Comparison of ENCODE assay signal across 1 cellular context in the genomic region with DNA sequence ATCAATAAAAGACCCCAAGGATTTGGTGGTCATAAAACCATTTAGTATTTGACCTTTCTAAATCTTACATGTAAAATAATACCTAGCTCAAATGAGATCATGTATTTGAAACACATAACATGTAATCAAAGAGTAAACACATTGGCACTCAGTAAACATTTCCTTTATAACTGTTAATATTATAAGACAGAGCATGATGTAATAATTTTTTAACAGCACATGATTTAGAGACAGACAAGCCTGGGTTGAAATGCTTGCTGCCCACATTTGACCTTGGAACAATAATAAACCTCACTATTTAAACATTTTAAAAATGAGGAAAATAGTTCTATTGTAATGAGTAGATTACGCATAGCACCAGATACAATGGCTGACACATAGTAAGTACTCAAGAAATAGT.
TF ChIP-seq lines count a peak whose summit lies in the region.

No MANE protein-coding gene starts in this region.

TF ChIP-seq in GM23338, 12 proteins besides CTCF, POLR2A, EP300 and RAD21 (continued from another document):
- TF ChIP-seq, protein P1, sequence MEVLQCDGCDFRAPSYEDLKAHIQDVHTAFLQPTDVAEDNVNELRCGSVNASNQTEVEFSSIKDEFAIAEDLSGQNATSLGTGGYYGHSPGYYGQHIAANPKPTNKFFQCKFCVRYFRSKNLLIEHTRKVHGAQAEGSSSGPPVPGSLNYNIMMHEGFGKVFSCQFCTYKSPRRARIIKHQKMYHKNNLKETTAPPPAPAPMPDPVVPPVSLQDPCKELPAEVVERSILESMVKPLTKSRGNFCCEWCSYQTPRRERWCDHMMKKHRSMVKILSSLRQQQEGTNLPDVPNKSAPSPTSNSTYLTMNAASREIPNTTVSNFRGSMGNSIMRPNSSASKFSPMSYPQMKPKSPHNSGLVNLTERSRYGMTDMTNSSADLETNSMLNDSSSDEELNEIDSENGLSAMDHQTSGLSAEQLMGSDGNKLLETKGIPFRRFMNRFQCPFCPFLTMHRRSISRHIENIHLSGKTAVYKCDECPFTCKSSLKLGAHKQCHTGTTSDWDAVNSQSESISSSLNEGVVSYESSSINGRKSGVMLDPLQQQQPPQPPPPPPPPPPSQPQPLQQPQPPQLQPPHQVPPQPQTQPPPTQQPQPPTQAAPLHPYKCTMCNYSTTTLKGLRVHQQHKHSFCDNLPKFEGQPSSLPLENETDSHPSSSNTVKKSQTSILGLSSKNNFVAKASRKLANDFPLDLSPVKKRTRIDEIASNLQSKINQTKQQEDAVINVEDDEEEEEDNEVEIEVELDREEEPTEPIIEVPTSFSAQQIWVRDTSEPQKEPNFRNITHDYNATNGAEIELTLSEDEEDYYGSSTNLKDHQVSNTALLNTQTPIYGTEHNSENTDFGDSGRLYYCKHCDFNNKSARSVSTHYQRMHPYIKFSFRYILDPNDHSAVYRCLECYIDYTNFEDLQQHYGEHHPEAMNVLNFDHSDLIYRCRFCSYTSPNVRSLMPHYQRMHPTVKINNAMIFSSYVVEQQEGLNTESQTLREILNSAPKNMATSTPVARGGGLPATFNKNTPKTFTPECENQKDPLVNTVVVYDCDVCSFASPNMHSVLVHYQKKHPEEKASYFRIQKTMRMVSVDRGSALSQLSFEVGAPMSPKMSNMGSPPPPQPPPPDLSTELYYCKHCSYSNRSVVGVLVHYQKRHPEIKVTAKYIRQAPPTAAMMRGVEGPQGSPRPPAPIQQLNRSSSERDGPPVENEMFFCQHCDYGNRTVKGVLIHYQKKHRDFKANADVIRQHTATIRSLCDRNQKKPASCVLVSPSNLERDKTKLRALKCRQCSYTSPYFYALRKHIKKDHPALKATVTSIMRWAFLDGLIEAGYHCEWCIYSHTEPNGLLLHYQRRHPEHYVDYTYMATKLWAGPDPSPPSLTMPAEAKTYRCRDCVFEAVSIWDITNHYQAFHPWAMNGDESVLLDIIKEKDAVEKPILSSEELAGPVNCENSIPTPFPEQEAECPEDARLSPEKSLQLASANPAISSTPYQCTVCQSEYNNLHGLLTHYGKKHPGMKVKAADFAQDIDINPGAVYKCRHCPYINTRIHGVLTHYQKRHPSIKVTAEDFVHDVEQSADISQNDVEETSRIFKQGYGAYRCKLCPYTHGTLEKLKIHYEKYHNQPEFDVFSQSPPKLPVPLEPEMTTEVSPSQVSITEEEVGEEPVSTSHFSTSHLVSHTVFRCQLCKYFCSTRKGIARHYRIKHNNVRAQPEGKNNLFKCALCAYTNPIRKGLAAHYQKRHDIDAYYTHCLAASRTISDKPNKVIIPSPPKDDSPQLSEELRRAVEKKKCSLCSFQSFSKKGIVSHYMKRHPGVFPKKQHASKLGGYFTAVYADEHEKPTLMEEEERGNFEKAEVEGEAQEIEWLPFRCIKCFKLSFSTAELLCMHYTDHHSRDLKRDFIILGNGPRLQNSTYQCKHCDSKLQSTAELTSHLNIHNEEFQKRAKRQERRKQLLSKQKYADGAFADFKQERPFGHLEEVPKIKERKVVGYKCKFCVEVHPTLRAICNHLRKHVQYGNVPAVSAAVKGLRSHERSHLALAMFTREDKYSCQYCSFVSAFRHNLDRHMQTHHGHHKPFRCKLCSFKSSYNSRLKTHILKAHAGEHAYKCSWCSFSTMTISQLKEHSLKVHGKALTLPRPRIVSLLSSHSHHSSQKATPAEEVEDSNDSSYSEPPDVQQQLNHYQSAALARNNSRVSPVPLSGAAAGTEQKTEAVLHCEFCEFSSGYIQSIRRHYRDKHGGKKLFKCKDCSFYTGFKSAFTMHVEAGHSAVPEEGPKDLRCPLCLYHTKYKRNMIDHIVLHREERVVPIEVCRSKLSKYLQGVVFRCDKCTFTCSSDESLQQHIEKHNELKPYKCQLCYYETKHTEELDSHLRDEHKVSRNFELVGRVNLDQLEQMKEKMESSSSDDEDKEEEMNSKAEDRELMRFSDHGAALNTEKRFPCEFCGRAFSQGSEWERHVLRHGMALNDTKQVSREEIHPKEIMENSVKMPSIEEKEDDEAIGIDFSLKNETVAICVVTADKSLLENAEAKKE (CRISPR knock-in tag; IDR thresholded peaks at IDR 0.05), result no peak
- TF ChIP-seq EZH2phosphoT487 (IDR thresholded peaks at IDR 0.05; ENCODE audit: unreplicated experiment), result no peak
